21 cellular contexts compared by ENCODE assay signal in the genomic region with DNA sequence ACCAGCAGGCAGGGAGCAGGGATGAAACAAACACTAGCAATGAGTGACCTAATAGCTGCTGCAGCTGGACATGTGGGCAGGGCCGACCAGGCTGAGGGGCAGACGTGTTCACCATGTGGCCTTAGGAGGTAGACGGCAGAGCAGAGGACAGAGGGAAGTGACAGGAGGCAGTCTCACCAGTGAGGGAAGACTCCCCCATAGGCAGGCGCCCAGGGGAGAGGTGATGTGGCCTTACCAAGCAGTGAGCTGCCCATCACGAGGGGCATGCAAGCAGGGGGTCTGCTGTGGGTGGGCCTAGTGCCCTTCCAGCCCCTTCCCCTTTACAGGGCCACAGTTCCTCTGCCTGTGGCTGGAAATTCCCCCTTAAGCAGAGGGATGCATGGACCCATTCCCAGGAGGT.
DNase-seq lines count a peak whose midpoint lies in the region; ATAC-seq, FAIRE-seq and TF ChIP-seq lines count a peak whose summit lies in the region.
"Had no signal": no experiment of that assay in that cellular context is flagged by ENCODE, and none has a peak within 500 bp of the region (broad histone marks: within the 10 kb centered on the region; RNA-seq: fewer than 3 reads in every experiment).

No MANE protein-coding gene starts in this region.

- FAIRE-seq in H54 (lab: Jason Lieb, UNC) = no peak
- FAIRE-seq: A204.1, GM12892, GM18507, HepG2 had no signal

- no peaks in the 10 kb centered on the region for H3K27me3 ChIP-seq in H7 (ENCODE audit: control insufficient read depth, insufficient read depth, low read length)

- H3K36me3 Mint-ChIP-seq in T-helper 1 cell treated with Interleukin-12 subunit alpha and Interleukin-12 subunit beta and Interleukin-4 antibody, amounts not matched to agents 30 μg/mL and 1 μg/mL, for 36 hours (ENCODE audit: low read depth) = no peaks in the 10 kb centered on the region
- no peaks in the 10 kb centered on the region for H3K36me3 Mint-ChIP-seq in chondrocyte (ENCODE audit: low read depth)
- H3K36me3 Mint-ChIP-seq: CD8-positive, alpha-beta T cell had no signal

- H3K9me3 Mint-ChIP-seq in T-helper 1 cell treated with Interleukin-12 subunit alpha and Interleukin-12 subunit beta and Interleukin-4 antibody, amounts not matched to agents 30 μg/mL and 1 μg/mL, for 36 hours = no peaks in the 10 kb centered on the region
- H3K9me3 Mint-ChIP-seq in chondrocyte (ENCODE audit: low read depth) = no peaks in the 10 kb centered on the region
- H3K9me3 Mint-ChIP-seq: CD8-positive, alpha-beta T cell had no signal

- ATAC-seq in left cardiac atrium = no peak
- ATAC-seq: CD8-positive, alpha-beta T cell; HepG2; PC-3 had no signal

- H3K4me3 Mint-ChIP-seq in T-helper 1 cell treated with Interleukin-12 subunit alpha and Interleukin-12 subunit beta and Interleukin-4 antibody, amounts not matched to agents 30 μg/mL and 1 μg/mL, for 36 hours = no peak overlapping the region
- no peak overlapping the region for H3K4me3 Mint-ChIP-seq in chondrocyte (ENCODE audit: unreplicated experiment)
- H3K4me3 Mint-ChIP-seq: CD8-positive, alpha-beta T cell; HFFc6 had no signal

- peak overlapping the region; percentile 21 for H3K27ac Mint-ChIP-seq in T-helper 1 cell treated with Interleukin-12 subunit alpha and Interleukin-12 subunit beta and Interleukin-4 antibody, amounts not matched to agents 30 μg/mL and 1 μg/mL, for 36 hours
- no peak overlapping the region for H3K27ac Mint-ChIP-seq in chondrocyte (ENCODE audit: unreplicated experiment)
- H3K27ac Mint-ChIP-seq: HFFc6 had no signal

- H3K27me3 Mint-ChIP-seq in T-helper 1 cell treated with Interleukin-12 subunit alpha and Interleukin-12 subunit beta and Interleukin-4 antibody, amounts not matched to agents 30 μg/mL and 1 μg/mL, for 36 hours (ENCODE audit: low read depth) = no peaks in the 10 kb centered on the region
- H3K27me3 Mint-ChIP-seq in chondrocyte (ENCODE audit: low read depth) = peaks cover 6% of the 10 kb centered on the region

- peaks cover 6% of the 10 kb centered on the region for H3K4me1 Mint-ChIP-seq in T-helper 1 cell treated with Interleukin-12 subunit alpha and Interleukin-12 subunit beta and Interleukin-4 antibody, amounts not matched to agents 30 μg/mL and 1 μg/mL, for 36 hours (ENCODE audit: low read depth)
- no peaks in the 10 kb centered on the region for H3K4me1 Mint-ChIP-seq in chondrocyte (ENCODE audit: low read depth)

- no peak for DNase-seq in T-helper 1 cell
- DNase-seq in H7 = peak; percentile 20
- DNase-seq in chondrocyte (ENCODE audit: low spot score) = peak; percentile 59
- peak; percentile 55 for DNase-seq in posterior vena cava (ENCODE audit: low spot score)
- no peak for DNase-seq in left cardiac atrium
- no peak for DNase-seq in NCI-H82 treated with DMSO at 0.1 percent for 48 hours (lab: John Stamatoyannopoulos, UW; ENCODE audit: unreplicated experiment)
- no peak for DNase-seq in H54 (ENCODE audit: insufficient read length, low spot score)
- DNase-seq: CD8-positive, alpha-beta T cell; DMS79; GOT3; HFFc6; NCI-H1105 treated with DMSO at 0.1 percent for 48 hours; NCI-H187; NCI-H226; NCI-H82; PC-3 had no signal

- no peak for TF ChIP-seq POLR2A in H54 (IDR thresholded peaks at IDR 0.05; ENCODE audit: low read depth, low read length)

- no peaks in the 10 kb centered on the region for H3K36me3 ChIP-seq in H7 (replicated peaks; ENCODE audit: control insufficient read depth, insufficient read depth, low read length)

- no peak for TF ChIP-seq CTCF in chondrocyte (IDR thresholded peaks at IDR 0.05)

- intact Hi-C loops in posterior vena cava (cut with DNase I) = no loop called here
- intact Hi-C loops in left cardiac atrium (cut with DNase I) = no loop called here

- no peak overlapping the region for H3K4me3 ChIP-seq in H7 (ENCODE audit: insufficient read depth, low read depth, low read length)

Comparison
In these comparisons a context has a peak if more than half of its experiments do, and no peak if none do; other contexts are left out.
1. DNase-seq: peak in H7 (single experiment), chondrocyte (single experiment) and posterior vena cava (single experiment); none in T-helper 1 cell (0 of 5), left cardiac atrium (single experiment), NCI-H82 treated with DMSO at 0.1 percent for 48 hours (single experiment) and H54 (single experiment).